ENCODE assay signal across 12 cellular contexts in the genomic region with DNA sequence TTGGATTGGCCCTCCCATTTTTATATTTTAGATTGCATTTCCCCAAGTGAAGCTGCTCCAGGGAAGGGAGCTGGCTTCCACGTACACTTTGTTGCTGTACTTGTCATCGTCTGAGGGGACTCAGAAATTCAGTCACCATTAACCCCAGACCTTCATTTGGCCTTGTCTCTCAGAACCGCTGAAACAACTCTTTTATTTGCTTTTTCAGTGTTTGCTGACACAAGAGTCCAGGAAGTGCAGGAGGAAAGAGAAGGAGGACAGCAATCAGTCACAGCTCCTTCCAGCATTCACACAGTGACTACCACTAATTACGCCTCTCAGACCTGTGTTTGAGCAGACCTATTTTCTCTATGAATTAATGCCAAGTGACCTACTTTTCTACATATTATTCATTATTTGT.
DNase-seq lines count a peak whose midpoint lies in the region; TF ChIP-seq lines count a peak whose summit lies in the region.
"Had no signal": no experiment of that assay in that cellular context is flagged by ENCODE, and none has a peak within 500 bp of the region (broad histone marks: within the 10 kb centered on the region; RNA-seq: fewer than 3 reads in every experiment).

No MANE protein-coding gene starts in this region.

- H3K4me3 Mint-ChIP-seq in brain (no peak overlapping the region), nephron progenitor cell (peak overlapping the region; percentile 18)
- H3K4me3 Mint-ChIP-seq: stimulated activated memory B cell treated with anti-CD40 and anti-IgM and Interleukin-4, amounts not matched to agents 10 μg/mL and 1 μg/mL and 100 μg/mL, for 72 hours had no signal

- peaks cover 26% of the 10 kb centered on the region for H3K4me1 Mint-ChIP-seq in brain
- peaks cover 50% of the 10 kb centered on the region for H3K4me1 Mint-ChIP-seq in nephron progenitor cell
- H3K4me1 Mint-ChIP-seq: stimulated activated memory B cell treated with anti-CD40 and anti-IgM and Interleukin-4, amounts not matched to agents 10 μg/mL and 1 μg/mL and 100 μg/mL, for 72 hours had no signal

- in situ Hi-C loops in G401 (cut with HindIII; ENCODE audit: low sequenced_read_pairs): no loop called here

- no peak for TF ChIP-seq CTCF in brain (conservative IDR thresholded peaks at IDR 0.05)
- no peak for TF ChIP-seq CTCF in nephron progenitor cell (IDR thresholded peaks at IDR 0.05)
- TF ChIP-seq CTCF in GM10266 (IDR thresholded peaks at IDR 0.05; ENCODE audit: control insufficient read depth, insufficient read depth, low read depth, missing control alignments): no peak

- no peaks in the 10 kb centered on the region for H3K27me3 Mint-ChIP-seq in brain
- H3K27me3 Mint-ChIP-seq in nephron progenitor cell (ENCODE audit: low read depth, poor library complexity): peaks cover 4% of the 10 kb centered on the region

- peaks cover 0 to 8% (median 3%) of the 10 kb centered on the region in 5 experiments for H3K9me3 Mint-ChIP-seq in brain
- peaks cover 8% of the 10 kb centered on the region for H3K9me3 Mint-ChIP-seq in nephron progenitor cell
- H3K9me3 Mint-ChIP-seq: stimulated activated memory B cell treated with anti-CD40 and anti-IgM and Interleukin-4, amounts not matched to agents 10 μg/mL and 1 μg/mL and 100 μg/mL, for 72 hours had no signal

- DNase-seq in G401 (ENCODE audit: low spot score): peak; percentile 46
- DNase-seq in NCI-H2081 treated with DMSO at 0.1 percent for 48 hours (lab: John Stamatoyannopoulos, UW): peak; percentile 91
- no peak for DNase-seq in nephron progenitor cell
- DNase-seq in NK-92 treated with Interleukin-12 subunit alpha and Interleukin-12 subunit beta, amount 100 ng/mL, for 24 hours (lab: John Stamatoyannopoulos, UW): no peak
- DNase-seq in putamen (ENCODE audit: low spot score): no peak
- no peak for DNase-seq in GM10266 (ENCODE audit: extremely low spot score)
- DNase-seq in activated CD4-positive, CD25-positive, alpha-beta regulatory T cell (lab: John Stamatoyannopoulos, UW): no peak
- DNase-seq: NCI-H1694 treated with DMSO at 0.1 percent for 48 hours; stimulated activated CD4-positive, alpha-beta T cell treated with anti-CD3 and anti-CD28 coated beads, Interleukin-1b, Interleukin-23, amount 100 ng/mL, for 48 hours; T1000 had no signal

- H3K27ac Mint-ChIP-seq in brain (peak overlapping the region; percentile 5 to 73 (median 55)), nephron progenitor cell (peak overlapping the region; percentile 99)
- H3K27ac Mint-ChIP-seq: stimulated activated memory B cell treated with anti-CD40 and anti-IgM and Interleukin-4, amounts not matched to agents 10 μg/mL and 1 μg/mL and 100 μg/mL, for 72 hours had no signal

- H3K36me3 Mint-ChIP-seq in brain: no peaks in the 10 kb centered on the region
- no peaks in the 10 kb centered on the region for H3K36me3 Mint-ChIP-seq in nephron progenitor cell (ENCODE audit: low read depth)
- H3K36me3 Mint-ChIP-seq: stimulated activated memory B cell treated with anti-CD40 and anti-IgM and Interleukin-4, amounts not matched to agents 10 μg/mL and 1 μg/mL and 100 μg/mL, for 72 hours had no signal

Comparison
In these comparisons a context has a peak if more than half of its experiments do, and no peak if none do; other contexts are left out.
1. DNase-seq: peak in G401 (single experiment) and NCI-H2081 treated with DMSO at 0.1 percent for 48 hours (single experiment); none in nephron progenitor cell (single experiment), NK-92 treated with Interleukin-12 subunit alpha and Interleukin-12 subunit beta, amount 100 ng/mL, for 24 hours (single experiment), putamen (single experiment), GM10266 (single experiment) and activated CD4-positive, CD25-positive, alpha-beta regulatory T cell (0 of 4).